In genomic region chr6:39843305-39844020, GRCh38 we compare ENCODE assay signal across 2 cellular contexts.
TF ChIP-seq lines count a peak whose summit lies in the region.

No MANE protein-coding gene starts in this region.

TF ChIP-seq in SK-N-SH, 30 proteins besides CTCF, POLR2A, EP300 and RAD21 (continued from another document):
- TF ChIP-seq RCOR1 (IDR thresholded peaks at IDR 0.05; ENCODE audit: low read length) (no peak), TEAD4 (IDR thresholded peaks at IDR 0.05; ENCODE audit: borderline replicate concordance, insufficient read depth) (no peak), MAX (IDR thresholded peaks at IDR 0.05; ENCODE audit: low read depth) (no peak), CHD2 (IDR thresholded peaks at IDR 0.05; ENCODE audit: low read length, partially characterized antibody) (no peak)

TF ChIP-seq in SK-N-SH treated with all-trans-retinoic acid at 6 μM for 48 hours, 23 proteins besides CTCF, POLR2A, EP300 and RAD21 (continued from another document):
- TF ChIP-seq ZFP30 (CRISPR knock-in tag; IDR thresholded peaks at IDR 0.05) (no peak), ISL1 (CRISPR knock-in tag; IDR thresholded peaks at IDR 0.05) (no peak), PATZ1 (CRISPR knock-in tag; IDR thresholded peaks at IDR 0.05; ENCODE audit: borderline replicate concordance) (no peak), ZFP3 (CRISPR knock-in tag; IDR thresholded peaks at IDR 0.05) (no peak), CSDC2 (CRISPR knock-in tag; IDR thresholded peaks at IDR 0.05) (no peak)
- TF ChIP-seq, protein P1, sequence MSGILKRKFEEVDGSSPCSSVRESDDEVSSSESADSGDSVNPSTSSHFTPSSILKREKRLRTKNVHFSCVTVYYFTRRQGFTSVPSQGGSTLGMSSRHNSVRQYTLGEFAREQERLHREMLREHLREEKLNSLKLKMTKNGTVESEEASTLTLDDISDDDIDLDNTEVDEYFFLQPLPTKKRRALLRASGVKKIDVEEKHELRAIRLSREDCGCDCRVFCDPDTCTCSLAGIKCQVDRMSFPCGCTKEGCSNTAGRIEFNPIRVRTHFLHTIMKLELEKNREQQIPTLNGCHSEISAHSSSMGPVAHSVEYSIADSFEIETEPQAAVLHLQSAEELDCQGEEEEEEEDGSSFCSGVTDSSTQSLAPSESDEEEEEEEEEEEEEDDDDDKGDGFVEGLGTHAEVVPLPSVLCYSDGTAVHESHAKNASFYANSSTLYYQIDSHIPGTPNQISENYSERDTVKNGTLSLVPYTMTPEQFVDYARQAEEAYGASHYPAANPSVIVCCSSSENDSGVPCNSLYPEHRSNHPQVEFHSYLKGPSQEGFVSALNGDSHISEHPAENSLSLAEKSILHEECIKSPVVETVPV (CRISPR knock-in tag; IDR thresholded peaks at IDR 0.05) = no peak
TF ChIP-seq in SK-N-SH treated with all-trans-retinoic acid at 6 μM for 48 hours: peak in this region for 0.
